Comparison of ENCODE assay signal across 16 cellular contexts in genomic region chr11:61760946-61761345, GRCh38.
"Had no signal": no experiment of that assay in that cellular context is flagged by ENCODE, and none has a peak within 500 bp of the region (broad histone marks: within the 10 kb centered on the region; RNA-seq: fewer than 3 reads in every experiment).

No MANE protein-coding gene starts in this region.

- H3K36me3 Mint-ChIP-seq: memory B cell had no signal

- ATAC-seq: body of pancreas; left lobe of liver; sciatic nerve; stimulated activated naive CD8-positive, alpha-beta T cell treated with anti-CD3 and anti-CD28 coated beads, Interleukin-15, amount 100 ng/mL, for 72 hours had no signal

- H3K27ac Mint-ChIP-seq: activated T-helper 2 cell treated with anti-CD3 and anti-CD28 coated beads, Interferon-gamma antibody, Interleukin-2, Interleukin-4, amounts not matched to agents 10 μg/mL and 5 μg/mL and 100 μg/mL, durations not matched to agents 14 hours and 24 hours and 36 hours; memory B cell had no signal

- H3K4me3 Mint-ChIP-seq: central memory CD8-positive, alpha-beta T cell; memory B cell; nephron; stimulated activated naive CD8-positive, alpha-beta T cell treated with anti-CD3 and anti-CD28 coated beads, Interleukin-15, amount 100 ng/mL, for 72 hours had no signal

- H3K9me3 Mint-ChIP-seq: activated T-helper 2 cell treated with anti-CD3 and anti-CD28 coated beads, Interferon-gamma antibody, Interleukin-2, Interleukin-4, amounts not matched to agents 10 μg/mL and 5 μg/mL and 100 μg/mL, durations not matched to agents 14 hours and 24 hours and 36 hours; central memory CD8-positive, alpha-beta T cell; memory B cell; nephron; stimulated activated naive CD8-positive, alpha-beta T cell treated with anti-CD3 and anti-CD28 coated beads, Interleukin-15, amount 100 ng/mL, for 72 hours had no signal

- DNase-seq: activated CD4-positive, CD25-positive, alpha-beta regulatory T cell treated with anti-CD3 and anti-CD28 coated beads, Interleukin-2, amount 50 U/mL, for 72 hours; activated naive CD4-positive, alpha-beta T cell treated with anti-CD3 and anti-CD28 coated beads, Interleukin-2, amount 50 U/mL, for 16 hours; body of pancreas; cortex of kidney; effector CD8-positive, alpha-beta T cell; esophagus squamous epithelium; stimulated activated naive CD8-positive, alpha-beta T cell treated with anti-CD3 and anti-CD28 coated beads, Interleukin-15, amount 100 ng/mL, for 72 hours; T-helper 1 cell; T1000; thyroid gland had no signal

- H3K27me3 Mint-ChIP-seq: stimulated activated naive CD8-positive, alpha-beta T cell treated with anti-CD3 and anti-CD28 coated beads, Interleukin-15, amount 100 ng/mL, for 72 hours had no signal

- H3K27ac ChIP-seq: body of pancreas, esophagus squamous epithelium, thyroid gland had no signal
